ENCODE assay signal across 17 cellular contexts in the genomic region with DNA sequence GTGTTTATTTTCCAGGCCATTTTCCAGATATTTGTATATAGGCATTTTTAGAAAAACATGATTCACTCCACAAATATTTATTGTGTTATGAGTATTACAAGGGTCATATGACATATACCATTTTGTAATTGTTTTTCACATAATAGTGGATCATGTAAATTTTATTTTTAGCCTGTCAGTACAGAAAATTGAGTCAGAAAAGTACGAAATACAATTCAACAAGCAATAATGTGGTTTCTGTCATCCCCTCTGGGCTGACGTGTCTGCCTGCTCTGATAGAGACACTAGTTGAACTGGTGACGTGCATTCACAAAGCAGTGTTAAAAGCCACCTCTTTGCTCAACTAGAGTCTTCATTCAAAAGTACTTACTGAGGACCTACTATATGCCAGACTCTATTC.
DNase-seq lines count a peak whose midpoint lies in the region; ATAC-seq, FAIRE-seq and TF ChIP-seq lines count a peak whose summit lies in the region.
"Had no signal": no experiment of that assay in that cellular context is flagged by ENCODE, and none has a peak within 500 bp of the region (broad histone marks: within the 10 kb centered on the region; RNA-seq: fewer than 3 reads in every experiment).

No MANE protein-coding gene starts in this region.

- H4K8ac ChIP-seq in IMR-90 (ENCODE audit: low read depth in 2 of 2, low read length in 2 of 2) = peak overlapping the region in 1 of 2 experiments; percentile 85; a peak in 1 of 4 replicates

- H3K27ac ChIP-seq in IMR-90 (ENCODE audit: insufficient read depth, low read length) (no peak overlapping the region), K562 (ENCODE audit: extremely low read depth, low read depth, low read length) (no peak overlapping the region), foreskin keratinocyte (peak overlapping the region; percentile 88), adrenal gland (no peak overlapping the region)

- H3K79me1 ChIP-seq in IMR-90 (ENCODE audit: low read depth in 1 of 2, low read length in 2 of 2) = no peaks in the 10 kb centered on the region

- no peak overlapping the region for H3K4me2 ChIP-seq in IMR-90 (ENCODE audit: low read depth, low read length)
- no peak overlapping the region for H3K4me2 ChIP-seq in K562 (ENCODE audit: insufficient read depth, low read length)

- 0 out of 2 replicates have a peak overlapping the region, but pooled peaks have one; percentile 85 for H2AK5ac ChIP-seq in IMR-90 (ENCODE audit: low read depth, low read length)

- H2AFZ ChIP-seq in IMR-90 (replicated peaks; ENCODE audit: low read length, poor library complexity) (no peak overlapping the region), K562 (ENCODE audit: low read depth, low read length) (0 out of 2 replicates have a peak overlapping the region, but pooled peaks have one; percentile 32)

- peak overlapping the region; percentile 86; the same call in 1 of the 2 replicates for H3K4ac ChIP-seq in IMR-90 (ENCODE audit: low read depth, low read length)

- POLR2A ChIA-PET in IMR-90 (lab: Charles Lee; ENCODE audit: unreplicated experiment) (no interaction called here), K562 (lab: Yijun Ruan, JAX) (no interaction called here)

- H2BK20ac ChIP-seq in IMR-90 (ENCODE audit: low read depth, low read length) = peak overlapping the region; percentile 87

- no peak overlapping the region for H3K56ac ChIP-seq in IMR-90 (ENCODE audit: extremely low read depth, insufficient read depth, low read length)

- intact Hi-C loops in IMR-90 (cut with micrococcal nuclease) = no loop called here
- intact Hi-C loops in K562 (cut with micrococcal nuclease) = no loop called here
- intact Hi-C loops in adrenal gland (cut with DNase I) = no loop called here

- dilution Hi-C loops in IMR-90 (cut with HindIII; ENCODE audit: low sequenced_read_pairs, unreplicated experiment) = no loop called here

- TF ChIP-seq CTCF in IMR-90 (conservative IDR thresholded peaks at IDR 0.05; ENCODE audit: low read depth, low read length) (no peak), K562 (IDR thresholded peaks at IDR 0.05 in 2 of 3, conservative IDR thresholded peaks at IDR 0.05 in 1 of 3; ENCODE audit: insufficient read depth in 2 of 3, low read depth in 1 of 3, low read length in 3 of 3) (no peak), foreskin keratinocyte (conservative IDR thresholded peaks at IDR 0.05) (no peak), adrenal gland (IDR thresholded peaks at IDR 0.05) (no peak)

- H3K27me3 ChIP-seq in IMR-90 (ENCODE audit: control insufficient read depth, insufficient read depth, low read length) (no peaks in the 10 kb centered on the region), K562 (ENCODE audit: control insufficient read depth in 2 of 2, insufficient read depth in 2 of 2, low read length in 2 of 2) (no peaks in the 10 kb centered on the region), foreskin keratinocyte (no peaks in the 10 kb centered on the region), adrenal gland (no peaks in the 10 kb centered on the region)

- FAIRE-seq in K562 (lab: Jason Lieb, UNC) = no peak
- FAIRE-seq: GM12878, H1, TTC549 had no signal

- H2BK120ac ChIP-seq in IMR-90 (ENCODE audit: low read depth, low read length) = peak overlapping the region; percentile 85; the same call in 1 of the 2 replicates

- no peak overlapping the region for H2AK9ac ChIP-seq in IMR-90 (replicated peaks; ENCODE audit: low read depth, low read length, poor library complexity)

- no TSS peak for BruUV-seq in IMR-90 (replicated peaks; lab: Mats Ljungman, UMichigan)
- no TSS peak for BruUV-seq in K562 (replicated peaks; lab: Mats Ljungman, UMichigan)

- peak overlapping the region; percentile 43 for H2BK5ac ChIP-seq in IMR-90 (ENCODE audit: low read depth, low read length, poor library complexity, severe bottlenecking)

- H3K79me2 ChIP-seq in K562 (ENCODE audit: control insufficient read depth, insufficient read depth, low read length) = no peaks in the 10 kb centered on the region

- H2BK15ac ChIP-seq in IMR-90 (ENCODE audit: low read depth, low read length) = peak overlapping the region; percentile 61; the same call in 1 of the 3 replicates

- H4K20me1 ChIP-seq in IMR-90 (ENCODE audit: insufficient read depth, low read length) (no peaks in the 10 kb centered on the region), K562 (replicated peaks; ENCODE audit: control insufficient read depth, insufficient read depth, low read length) (no peaks in the 10 kb centered on the region)

- no peak for ATAC-seq in IMR-90 (ENCODE audit: low read depth)
- peak; percentile 32; the same call in 2 of the 3 replicates for ATAC-seq in K562
- ATAC-seq in foreskin keratinocyte = peak; percentile 91
- no peak for ATAC-seq in HG03139 (IDR thresholded peaks at IDR 0.05; ENCODE audit: unreplicated experiment)
- ATAC-seq: GM12878 had no signal

- 0 out of 2 replicates have a peak overlapping the region, but pooled peaks have one; percentile 39 for H4K91ac ChIP-seq in IMR-90 (ENCODE audit: insufficient read depth, low read depth, low read length)

- peak; percentile 29 for DNase-seq in AG08396 (ENCODE audit: low spot score)
- DNase-seq in IMR-90 = peak; percentile 90
- no peak for DNase-seq in K562 (ENCODE audit: extremely low read depth in 1 of 4, low spot score in 3 of 4)
- DNase-seq in foreskin keratinocyte = peak; percentile 86 to 93
- DNase-seq in NK-92 (lab: John Stamatoyannopoulos, UW; ENCODE audit: unreplicated experiment) = no peak
- no peak for DNase-seq in adrenal gland
- DNase-seq in activated CD4-positive, alpha-beta T cell treated with anti-CD3 and anti-CD28 coated beads for 48 hours = no peak
- DNase-seq: activated CD4-positive, alpha-beta T cell treated with anti-CD3 and anti-CD28 coated beads, Interleukin-2, amount 50 U/mL, for 1 hour; COR-L47; MV-4-11; NCI-H2029 treated with DMSO at 0.1 percent for 48 hours; NCI-H524 treated with DMSO at 0.1 percent for 48 hours; OCI-M1 had no signal

- H3K9me3 ChIP-seq in IMR-90 (ENCODE audit: control insufficient read depth, insufficient read depth, low read length) = no peaks in the 10 kb centered on the region
- no peaks in the 10 kb centered on the region for H3K9me3 ChIP-seq in K562 (replicated peaks; ENCODE audit: control insufficient read depth, insufficient read depth, low read depth, low read length)
- no peaks in the 10 kb centered on the region for H3K9me3 ChIP-seq in adrenal gland (replicated peaks in 1 of 3)

- no peak for TF ChIP-seq RAD21 in IMR-90 (IDR thresholded peaks at IDR 0.05; ENCODE audit: low read length)
- no peak for TF ChIP-seq RAD21 in K562 (CRISPR knock-in tag; conservative IDR thresholded peaks at IDR 0.05 in 1 of 2, IDR thresholded peaks at IDR 0.05 in 1 of 2)

- peak overlapping the region; percentile 89; the same call in 1 of the 2 replicates for H3K18ac ChIP-seq in IMR-90 (ENCODE audit: low read depth, low read length)

- H3K36me3 ChIP-seq in IMR-90 (ENCODE audit: control insufficient read depth, insufficient read depth, low read length) = no peaks in the 10 kb centered on the region
- no peaks in the 10 kb centered on the region for H3K36me3 ChIP-seq in K562 (ENCODE audit: control insufficient read depth, insufficient read depth, low read length)
- no peaks in the 10 kb centered on the region for H3K36me3 ChIP-seq in adrenal gland (replicated peaks in 1 of 2)

- H3K9ac ChIP-seq in IMR-90 (ENCODE audit: low read depth, low read length) (no peak overlapping the region), K562 (ENCODE audit: insufficient read depth in 1 of 2, low read depth in 2 of 2, low read length in 2 of 2) (no peak overlapping the region)

- CTCF ChIA-PET in IMR-90 (lab: Yijun Ruan, JAX) (no interaction called here), K562 (lab: Yijun Ruan, JAX; ENCODE audit: low intra/inter-chr PET ratio) (no interaction called here)

- TF ChIP-seq EP300 in K562 (IDR thresholded peaks at IDR 0.05; ENCODE audit: low read length) = no peak

- H4K5ac ChIP-seq in IMR-90 (ENCODE audit: low read depth, low read length) = peak overlapping the region; percentile 59; the same call in 1 of the 2 replicates

- H3K4me1 ChIP-seq in IMR-90 (ENCODE audit: control insufficient read depth, insufficient read depth, low read length) = peaks cover 6% of the 10 kb centered on the region
- peaks cover 0 to 2% of the 10 kb centered on the region in 2 experiments; a peak in 1 of 5 replicates for H3K4me1 ChIP-seq in K562 (replicated peaks in 1 of 2; ENCODE audit: control insufficient read depth in 2 of 2, insufficient read depth in 2 of 2, low read length in 2 of 2)
- peaks cover 16% of the 10 kb centered on the region for H3K4me1 ChIP-seq in foreskin keratinocyte
- peaks cover 0 to 8% of the 10 kb centered on the region in 2 donors for H3K4me1 ChIP-seq in adrenal gland (replicated peaks in 1 of 2)

- WGBS in IMR-90 (ENCODE audit: extremely low coverage in 2 of 2, insufficient read length in 1 of 2), 2 experiments = 40% methylated on average over 1 of the region's 3 CpGs; no CpG with 5 or more reads in 1 of the 2 experiments
- WGBS in K562 (ENCODE audit: insufficient coverage, low coverage, missing lambda C conversion rate) = 71% methylated on average over 3 of the region's 3 CpGs
- WGBS in adrenal gland, 4 donors = 77 to 85% (median 80%) methylated on average over 3 of the region's 3 CpGs

- H3K9me1 ChIP-seq in IMR-90 (ENCODE audit: insufficient read depth, low read length) (peaks cover 18% of the 10 kb centered on the region), K562 (ENCODE audit: control insufficient read depth, insufficient read depth, low read length) (no peaks in the 10 kb centered on the region)

- H3K4me3 ChIP-seq in IMR-90 (ENCODE audit: insufficient read depth, low read depth, low read length) (no peak overlapping the region), K562 (no peak overlapping the region), adrenal gland (no peak overlapping the region)
- H3K4me3 ChIP-seq: GM12878 had no signal

- no peak overlapping the region for H3K23ac ChIP-seq in IMR-90 (ENCODE audit: low read depth, low read length)

- peak overlapping the region; percentile 93 for H3K14ac ChIP-seq in IMR-90 (replicated peaks; ENCODE audit: low read depth, low read length)

- TF ChIP-seq POLR2A in IMR-90 (IDR thresholded peaks at IDR 0.05; ENCODE audit: low read depth, low read length) (no peak), K562 (conservative IDR thresholded peaks at IDR 0.05) (no peak), adrenal gland (IDR thresholded peaks at IDR 0.05) (no peak)

- in situ Hi-C loops in IMR-90 (cut with MboI; ENCODE audit: low sequenced_read_pairs) (no loop called here), K562 (cut with MboI) (no loop called here)

TF ChIP-seq in IMR-90, 13 proteins besides CTCF, POLR2A, EP300 and RAD21 (continues in another document):
- TF ChIP-seq CEBPB (IDR thresholded peaks at IDR 0.05; ENCODE audit: low read depth, low read length) = peak; percentile 23; the same call in 1 of the 2 replicates
- no peak for TF ChIP-seq CHD1 (IDR thresholded peaks at IDR 0.05; ENCODE audit: low read depth, low read length)
- no peak for TF ChIP-seq MAFK (IDR thresholded peaks at IDR 0.05; ENCODE audit: low read depth, low read length)

TF ChIP-seq in K562, 482 proteins besides CTCF, POLR2A, EP300 and RAD21 (continues in another document):
- TF ChIP-seq TAL1 (IDR thresholded peaks at IDR 0.05) = no peak
- TF ChIP-seq NCOR1 (IDR thresholded peaks at IDR 0.05) = no peak
- TF ChIP-seq LCOR (CRISPR knock-in tag; IDR thresholded peaks at IDR 0.05) = no peak

Comparison
In these comparisons a context has a peak if more than half of its experiments do, and no peak if none do; other contexts are left out.
1. DNase-seq: peak in AG08396 (single experiment), IMR-90 (single experiment) and foreskin keratinocyte (2 of 2); none in K562 (0 of 4), NK-92 (single experiment), adrenal gland (0 of 7) and activated CD4-positive, alpha-beta T cell treated with anti-CD3 and anti-CD28 coated beads for 48 hours (single experiment).
2. ATAC-seq: peak in K562 (single experiment) and foreskin keratinocyte (single experiment); none in IMR-90 (single experiment) and HG03139 (single experiment).